In genomic region chr19:10751109-10751972, GRCh38 we compare ENCODE assay signal across 8 cellular contexts. TPM values are rescaled to one million over a fixed set of nuclear protein-coding genes. Genes with fewer than 3 reads are reported as not detected.
DNase-seq lines count a peak whose midpoint lies in the region; ATAC-seq and TF ChIP-seq lines count a peak whose summit lies in the region.

No MANE protein-coding gene starts in this region.

- H3K27ac ChIP-seq in esophagus squamous epithelium (peak overlapping the region; percentile 61 to 82 (median 73)), neutrophil (peak overlapping the region; percentile 97)

- no peaks in the 10 kb centered on the region for H3K27me3 ChIP-seq in esophagus squamous epithelium
- H3K27me3 ChIP-seq in neutrophil, result no peaks in the 10 kb centered on the region

- H3K9me3 ChIP-seq in esophagus squamous epithelium, result no peaks in the 10 kb centered on the region
- no peaks in the 10 kb centered on the region for H3K9me3 ChIP-seq in neutrophil

- H3K4me1 ChIP-seq in esophagus squamous epithelium, result peaks cover 39 to 78% (median 45%) of the 10 kb centered on the region in 3 donors
- H3K4me1 ChIP-seq in neutrophil (ENCODE audit: control insufficient read depth in 1 of 2, insufficient read depth in 1 of 2, low read depth in 1 of 2, low read length in 1 of 2), result peaks cover 92 to 93% of the 10 kb centered on the region in 2 experiments

- ATAC-seq in HG02798 (IDR thresholded peaks at IDR 0.05; ENCODE audit: poor library complexity, unreplicated experiment), result no peak

- TF ChIP-seq CTCF in CD14-positive monocyte (IDR thresholded peaks at IDR 0.05) (no peak), esophagus squamous epithelium (IDR thresholded peaks at IDR 0.05) (no peak), neutrophil (IDR thresholded peaks at IDR 0.05) (no peak)

- DNase-seq in CD14-positive monocyte (ENCODE audit: low spot score), result peak; percentile 60
- peak; percentile 26 for DNase-seq in SKM-1 (lab: John Stamatoyannopoulos, UW; ENCODE audit: unreplicated experiment)
- DNase-seq in esophagus squamous epithelium (lab: John Stamatoyannopoulos, UW), result no peak
- no peak for DNase-seq in stimulated activated CD4-positive, alpha-beta T cell treated with anti-CD3 and anti-CD28 coated beads, Interleukin-2, amount 100 ng/mL, for 48 hours
- no peak for DNase-seq in NCI-H446 treated with DMSO at 0.1 percent for 48 hours (lab: John Stamatoyannopoulos, UW)
- no peak for DNase-seq in cerebellar cortex (ENCODE audit: low spot score)

- WGBS in esophagus squamous epithelium, 2 donors, result 77% methylated on average over 16 to 19 of the region's 21 CpGs

- intact Hi-C loops in CD14-positive monocyte (cut with micrococcal nuclease) (no loop called here), esophagus squamous epithelium (cut with DNase I) (no loop called here)

- H3K4me1 Mint-ChIP-seq in CD14-positive monocyte, result peaks cover 81% of the 10 kb centered on the region

- peaks cover 3 to 10% of the 10 kb centered on the region in 2 donors for H3K36me3 Mint-ChIP-seq in CD14-positive monocyte

- no peaks in the 10 kb centered on the region for H3K9me3 Mint-ChIP-seq in CD14-positive monocyte

- H3K36me3 ChIP-seq in esophagus squamous epithelium, result no peaks in the 10 kb centered on the region
- H3K36me3 ChIP-seq in neutrophil, result no peaks in the 10 kb centered on the region

- H3K27ac Mint-ChIP-seq in CD14-positive monocyte, result peak overlapping the region; percentile 89 to 97 (median 94)

- peaks cover 0 to 4% (median 0%) of the 10 kb centered on the region in 3 donors for H3K27me3 Mint-ChIP-seq in CD14-positive monocyte (ENCODE audit: low read depth in 3 of 3)

- H3K4me3 ChIP-seq in esophagus squamous epithelium (no peak overlapping the region), neutrophil (ENCODE audit: low read depth in 1 of 2, low read length in 1 of 2) (peak overlapping the region; percentile 26 to 36)

- peak overlapping the region; percentile 63 to 77 for H3K4me3 Mint-ChIP-seq in CD14-positive monocyte

- TF ChIP-seq POLR2A in esophagus squamous epithelium (IDR thresholded peaks at IDR 0.05), result peak in 1 of 4 donors; percentile 14

RNA-seq across cellular contexts. Expression of gene DNM2, which starts 33.5 kb away (rescaled TPM):
- 10 to 100 TPM; 53.0 to 69.5 TPM for polyA plus RNA-seq in CD14-positive monocyte
- 100 to 1,000 TPM in 2 of 4 donors, 10 to 100 TPM in 2; 79.9 to 138 (median 102) TPM for total RNA-seq in esophagus squamous epithelium

RNA-seq across cellular contexts. Expression of gene QTRT1, which starts 50.1 kb away (rescaled TPM):
- polyA plus RNA-seq in CD14-positive monocyte, result 10 to 100 TPM in 1 of 2 donors, 1 to 10 TPM in 1; 9.9 to 12.3 TPM
- 10 to 100 TPM; 25.3 to 50.9 (median 27.3) TPM for total RNA-seq in esophagus squamous epithelium

Comparison
In these comparisons a context has a peak if more than half of its experiments do, and no peak if none do; other contexts are left out.
1. DNase-seq: peak in CD14-positive monocyte (single experiment) and SKM-1 (single experiment); none in esophagus squamous epithelium (single experiment), stimulated activated CD4-positive, alpha-beta T cell treated with anti-CD3 and anti-CD28 coated beads, Interleukin-2, amount 100 ng/mL, for 48 hours (0 of 2), NCI-H446 treated with DMSO at 0.1 percent for 48 hours (single experiment) and cerebellar cortex (single experiment).
2. H3K4me3 ChIP-seq: peak in neutrophil (2 of 2); none in esophagus squamous epithelium (0 of 4).